In the genomic region with DNA sequence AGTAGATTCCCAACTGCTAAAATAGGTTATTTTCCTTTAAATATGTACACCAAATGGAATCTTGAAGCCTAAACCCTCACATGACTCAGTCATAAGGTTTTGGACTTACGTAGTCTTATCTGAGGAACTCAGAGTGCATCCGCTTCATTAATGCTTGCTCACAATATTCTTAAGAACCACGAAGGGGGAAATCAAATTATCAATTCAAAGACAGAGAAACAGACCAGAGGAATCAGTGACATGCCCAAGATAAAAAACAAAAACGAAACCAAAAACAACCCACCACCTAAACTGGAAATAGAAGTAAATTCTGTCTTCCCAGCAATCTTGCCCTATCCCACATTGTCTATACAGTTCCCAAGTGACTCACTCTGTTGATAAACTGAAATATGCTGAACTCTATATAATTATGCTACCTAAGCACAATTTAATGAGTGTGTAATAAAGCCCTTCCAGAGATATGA, we compare ENCODE assay signal across 12 cellular contexts.
A peak's percentile ranks its signal among the peaks of the same experiment; 100 is the strongest.
DNase-seq lines count a peak whose midpoint lies in the region.
"Had no signal": no experiment of that assay in that cellular context is flagged by ENCODE, and none has a peak within 500 bp of the region (broad histone marks: within the 10 kb centered on the region; RNA-seq: fewer than 3 reads in every experiment).

No MANE protein-coding gene starts in this region.

- H3K9me3 ChIP-seq in mesenchymal stem cell (ENCODE audit: control insufficient read depth, low read length) (no peaks in the 10 kb centered on the region), neuronal stem cell (replicated peaks in 1 of 2; ENCODE audit: control insufficient read depth in 2 of 2, insufficient read depth in 1 of 2, low read depth in 1 of 2, low read length in 2 of 2) (no peaks in the 10 kb centered on the region)

- H3K79me1 ChIP-seq in mesenchymal stem cell (replicated peaks; ENCODE audit: low read length, poor library complexity, severe bottlenecking) = no peaks in the 10 kb centered on the region
- no peaks in the 10 kb centered on the region for H3K79me1 ChIP-seq in neuronal stem cell (ENCODE audit: low read depth, low read length)

- no peak overlapping the region for H2BK15ac ChIP-seq in mesenchymal stem cell (ENCODE audit: low read depth, poor library complexity, severe bottlenecking)
- no peak overlapping the region for H2BK15ac ChIP-seq in neuronal stem cell (ENCODE audit: low read length)

- H4K91ac ChIP-seq in mesenchymal stem cell (ENCODE audit: low read length) = no peak overlapping the region
- H4K91ac ChIP-seq in neuronal stem cell (ENCODE audit: low read depth, low read length, poor library complexity) = no peak overlapping the region

- WGBS in mesenchymal stem cell = 61% methylated on average over 4 of the region's 4 CpGs
- WGBS in neuronal stem cell (ENCODE audit: extremely low coverage in 2 of 2, insufficient read length in 2 of 2, insufficient replicate concordance in 1 of 2), 2 donors = no CpG with 5 or more reads among the region's 4 CpGs

- H3K27me3 ChIP-seq in mesenchymal stem cell (ENCODE audit: control insufficient read depth in 1 of 2, insufficient read depth in 1 of 2, low read length in 2 of 2) (no peaks in the 10 kb centered on the region), neuronal stem cell (ENCODE audit: control insufficient read depth in 3 of 3, insufficient read depth in 3 of 3, low read depth in 1 of 3, low read length in 3 of 3) (no peaks in the 10 kb centered on the region)

- H2BK5ac ChIP-seq in mesenchymal stem cell (ENCODE audit: low read depth, low read length, poor library complexity, severe bottlenecking) = no peak overlapping the region
- H2BK5ac ChIP-seq in neuronal stem cell (ENCODE audit: low read length) = no peak overlapping the region

- H2BK120ac ChIP-seq in mesenchymal stem cell (ENCODE audit: low read depth, low read length) (no peak overlapping the region), neuronal stem cell (ENCODE audit: low read depth, low read length) (no peak overlapping the region)

- no peaks in the 10 kb centered on the region for H3K4me1 ChIP-seq in mesenchymal stem cell (ENCODE audit: control insufficient read depth, insufficient read depth, low read depth, low read length)
- no peaks in the 10 kb centered on the region for H3K4me1 ChIP-seq in neuronal stem cell (ENCODE audit: control insufficient read depth in 2 of 2, insufficient read depth in 1 of 2, low read depth in 1 of 2, low read length in 2 of 2)

- H2AFZ ChIP-seq in mesenchymal stem cell (ENCODE audit: low read depth, low read length) (no peak overlapping the region), neuronal stem cell (ENCODE audit: low read length) (no peak overlapping the region)

- H3K27ac ChIP-seq in mesenchymal stem cell (ENCODE audit: low read length, poor library complexity, severe bottlenecking) (no peak overlapping the region), neuronal stem cell (replicated peaks; ENCODE audit: low read length) (no peak overlapping the region)
- H3K27ac ChIP-seq: KMS-11 had no signal

- H3K36me3 ChIP-seq in mesenchymal stem cell (ENCODE audit: control insufficient read depth in 1 of 2, insufficient read depth in 2 of 2, low read depth in 1 of 2, low read length in 2 of 2) (no peaks in the 10 kb centered on the region), neuronal stem cell (replicated peaks in 1 of 2; ENCODE audit: control insufficient read depth in 2 of 2, insufficient read depth in 2 of 2, low read length in 2 of 2) (no peaks in the 10 kb centered on the region)

- H3K14ac ChIP-seq in mesenchymal stem cell (ENCODE audit: low read length in 2 of 2) (no peak overlapping the region), neuronal stem cell (ENCODE audit: low read length) (no peak overlapping the region)

- H2AK5ac ChIP-seq in mesenchymal stem cell (ENCODE audit: low read length, severe bottlenecking) (no peak overlapping the region), neuronal stem cell (ENCODE audit: low read depth, low read length) (no peak overlapping the region)

- peak; percentile 64 for DNase-seq in CD1c-positive myeloid dendritic cell (ENCODE audit: extremely low spot score)
- DNase-seq in SK-MEL-5 (ENCODE audit: low read depth, low spot score) = peak; percentile 95
- peak; percentile 17 for DNase-seq in dermis blood vessel endothelial cell
- DNase-seq in mesenchymal stem cell = peak; percentile 66
- DNase-seq in NCI-H1417 treated with DMSO at 0.1 percent for 48 hours (lab: John Stamatoyannopoulos, UW) = no peak
- no peak for DNase-seq in inferior parietal cortex (ENCODE audit: extremely low spot score)
- no peak for DNase-seq in NCI-H2227 treated with DMSO at 0.1 percent for 48 hours (lab: John Stamatoyannopoulos, UW)
- no peak for DNase-seq in neuronal stem cell (ENCODE audit: low spot score)
- DNase-seq: activated naive CD4-positive, alpha-beta T cell treated with anti-CD3 and anti-CD28 coated beads, Interleukin-2, amount 50 U/mL, for 16 hours; DND-41 had no signal

- H3K4ac ChIP-seq in mesenchymal stem cell (ENCODE audit: low read depth in 1 of 2, low read length in 2 of 2) = no peak overlapping the region
- H3K4ac ChIP-seq in neuronal stem cell (ENCODE audit: low read length) = no peak overlapping the region

- peak overlapping the region in 1 of 2 experiments; percentile 70 for H3K4me3 ChIP-seq in mesenchymal stem cell (ENCODE audit: insufficient read depth in 1 of 2, low read depth in 1 of 2, low read length in 2 of 2)
- no peak overlapping the region for H3K4me3 ChIP-seq in neuronal stem cell (ENCODE audit: low read length in 2 of 2)
- H3K4me3 ChIP-seq: lung had no signal

- H4K8ac ChIP-seq in mesenchymal stem cell (ENCODE audit: low read length) (no peak overlapping the region), neuronal stem cell (ENCODE audit: low read depth, low read length) (no peak overlapping the region)

- H3K18ac ChIP-seq in mesenchymal stem cell (ENCODE audit: low read depth in 1 of 2, low read length in 2 of 2) (no peak overlapping the region), neuronal stem cell (ENCODE audit: low read length) (no peak overlapping the region)

- H3K9ac ChIP-seq in mesenchymal stem cell (ENCODE audit: low read length) (peak overlapping the region; percentile 90), neuronal stem cell (ENCODE audit: low read depth, low read length, poor library complexity) (no peak overlapping the region)
- H3K9ac ChIP-seq: KMS-11 had no signal

- in situ Hi-C loops in SK-MEL-5 (cut with HindIII; ENCODE audit: low pct_unique_long_range_greater_than_20kb, low sequenced_read_pairs) = no loop called here

- H2BK12ac ChIP-seq in mesenchymal stem cell (ENCODE audit: low read length in 2 of 2) (no peak overlapping the region), neuronal stem cell (ENCODE audit: low read length) (no peak overlapping the region)

- H3K23ac ChIP-seq in mesenchymal stem cell (ENCODE audit: low read length in 2 of 2) = no peak overlapping the region
- no peak overlapping the region for H3K23ac ChIP-seq in neuronal stem cell (ENCODE audit: low read depth, low read length, poor library complexity)

- H3K4me2 ChIP-seq in mesenchymal stem cell (ENCODE audit: low read length, poor library complexity, severe bottlenecking) (no peak overlapping the region), neuronal stem cell (ENCODE audit: insufficient read depth, low read length, poor library complexity, severe bottlenecking) (no peak overlapping the region)
- H3K4me2 ChIP-seq: KMS-11 had no signal

Comparison
In these comparisons a context has a peak if more than half of its experiments do, and no peak if none do; other contexts are left out.
1. DNase-seq: peak in CD1c-positive myeloid dendritic cell (single experiment), SK-MEL-5 (single experiment), dermis blood vessel endothelial cell (single experiment) and mesenchymal stem cell (single experiment); none in NCI-H1417 treated with DMSO at 0.1 percent for 48 hours (single experiment), inferior parietal cortex (single experiment), NCI-H2227 treated with DMSO at 0.1 percent for 48 hours (single experiment) and neuronal stem cell (single experiment).